ENCODE assay signal across 21 cellular contexts in the genomic region with DNA sequence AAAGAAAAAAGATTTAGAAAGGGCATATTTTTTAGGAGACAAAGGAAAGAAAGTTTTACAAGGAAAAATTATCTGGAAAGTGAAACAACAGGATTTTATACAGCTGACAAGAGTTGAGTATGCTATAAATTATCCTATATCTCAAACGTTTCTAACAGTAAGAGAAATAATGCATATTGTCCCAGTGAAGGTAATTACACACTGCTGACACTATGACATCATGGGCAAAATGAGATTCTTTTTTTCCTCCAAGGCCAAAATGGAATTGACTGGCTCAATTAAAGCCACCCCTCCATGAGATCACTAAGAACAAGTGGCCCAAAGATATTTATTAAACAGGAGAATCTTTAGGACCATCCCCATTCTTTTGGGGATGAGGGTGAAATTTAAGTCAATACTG.
"Had no signal": no experiment of that assay in that cellular context is flagged by ENCODE, and none has a peak within 500 bp of the region (broad histone marks: within the 10 kb centered on the region; RNA-seq: fewer than 3 reads in every experiment).

No MANE protein-coding gene starts in this region.

- H3K4me3 ChIP-seq: MG63 had no signal

- H3K27ac ChIP-seq: RWPE1 had no signal

- H3K36me3 ChIP-seq: MG63 had no signal

- H3K27me3 ChIP-seq: MG63 had no signal

- H3K9ac ChIP-seq: SK-N-SH had no signal

- H3K9me3 ChIP-seq: MG63, SK-N-SH had no signal

- DNase-seq: IMR-90; Karpas-422; KG1; MG63; NCI-H1092; NCI-H1105 treated with DMSO at 0.1 percent for 48 hours; NCI-H1436 treated with DMSO at 0.1 percent for 48 hours; NCI-H187; NCI-H2029 treated with DMSO at 0.1 percent for 48 hours; NCI-H2171 treated with DMSO at 0.1 percent for 48 hours; NCI-H345; NCI-H446 treated with DMSO at 0.1 percent for 48 hours; NCI-H510A treated with DMSO at 0.1 percent for 48 hours; NCI-H748 treated with DMSO at 0.1 percent for 48 hours; NK-92 treated with Interleukin-12 subunit alpha and Interleukin-12 subunit beta, amount 100 ng/mL, for 24 hours; PC-3; SHP77; SK-N-SH; SW 1271; T-cell had no signal
